Comparison of ENCODE assay signal across 19 cellular contexts in the genomic region with DNA sequence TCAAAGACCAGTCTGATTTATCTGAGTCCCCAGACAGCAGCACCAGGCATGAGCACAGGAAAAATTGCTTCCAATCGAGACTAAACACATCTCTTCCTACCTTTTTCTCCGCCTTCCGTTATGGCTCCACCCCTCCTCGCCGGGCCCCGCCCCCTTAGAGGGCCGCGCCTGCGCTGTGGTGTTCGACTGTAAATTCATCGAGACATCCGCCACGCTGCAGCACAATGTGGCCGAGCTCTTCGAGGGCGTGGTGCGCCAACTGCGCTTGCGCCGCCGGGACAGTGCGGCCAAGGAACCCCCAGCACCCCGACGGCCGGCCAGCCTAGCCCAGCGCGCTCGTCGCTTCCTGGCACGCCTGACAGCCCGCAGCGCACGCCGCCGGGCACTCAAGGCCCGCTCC. TPM values are rescaled to one million over a fixed set of nuclear protein-coding genes. Genes with fewer than 3 reads are reported as not detected.
DNase-seq lines count a peak whose midpoint lies in the region; ATAC-seq and TF ChIP-seq lines count a peak whose summit lies in the region.
"Had no signal": no experiment of that assay in that cellular context is flagged by ENCODE, and none has a peak within 500 bp of the region (broad histone marks: within the 10 kb centered on the region; RNA-seq: fewer than 3 reads in every experiment).

No MANE protein-coding gene starts in this region.

- no peak for TF ChIP-seq EP300 in gastroesophageal sphincter (IDR thresholded peaks at IDR 0.05)

- no peaks in the 10 kb centered on the region for H3K36me3 ChIP-seq in gastroesophageal sphincter
- no peaks in the 10 kb centered on the region for H3K36me3 ChIP-seq in upper lobe of right lung
- H3K36me3 ChIP-seq: neutrophil, spleen, thoracic aorta had no signal

- WGBS in gastroesophageal sphincter (ENCODE audit: low coverage in 1 of 2), 2 donors = 21 to 43% methylated on average over 2 to 10 of the region's 36 CpGs

- peak; percentile 29 for ATAC-seq in gastroesophageal sphincter
- ATAC-seq in upper lobe of right lung = peak; percentile 33
- no peak for ATAC-seq in GM21390 (IDR thresholded peaks at IDR 0.05; ENCODE audit: unreplicated experiment)

- no peak for TF ChIP-seq POLR2A in gastroesophageal sphincter (IDR thresholded peaks at IDR 0.05)

- H3K27ac ChIP-seq in gastroesophageal sphincter (peak overlapping the region in 3 of 4 donors; percentile 37 to 80 (median 80)), upper lobe of right lung (no peak overlapping the region)
- H3K27ac ChIP-seq: neutrophil had no signal

- peak; percentile 37 for DNase-seq in stimulated activated CD4-positive, alpha-beta T cell treated with anti-CD3 and anti-CD28 coated beads, Interleukin-15, amount 100 ng/mL, for 24 hours
- no peak for DNase-seq in stimulated activated CD4-positive, alpha-beta T cell treated with anti-CD3 and anti-CD28 coated beads, Interleukin-12 subunit alpha, Interleukin-12 subunit beta, amount 100 ng/mL, for 4 hours
- DNase-seq in NCI-H82 treated with DMSO at 0.1 percent for 48 hours (lab: John Stamatoyannopoulos, UW; ENCODE audit: unreplicated experiment) (peak; percentile 22), upper lobe of right lung (no peak), COR-L47 (lab: John Stamatoyannopoulos, UW) (no peak), DMS153 treated with DMSO at 0.1 percent for 48 hours (lab: John Stamatoyannopoulos, UW; ENCODE audit: unreplicated experiment) (no peak)
- DNase-seq: DMS 273 treated with DMSO at 0.1 percent for 48 hours; effector CD8-positive, alpha-beta T cell; foreskin melanocyte; Kasumi-1; NCI-H187; NCI-H774; SIG-M5; spleen had no signal

- no peak for TF ChIP-seq CTCF in gastroesophageal sphincter (IDR thresholded peaks at IDR 0.05)
- no peak for TF ChIP-seq CTCF in upper lobe of right lung (IDR thresholded peaks at IDR 0.05)

- H3K4me3 ChIP-seq in gastroesophageal sphincter = no peak overlapping the region
- no peak overlapping the region for H3K4me3 ChIP-seq in upper lobe of right lung
- H3K4me3 ChIP-seq: spleen, thoracic aorta had no signal

- no peaks in the 10 kb centered on the region for H3K9me3 ChIP-seq in gastroesophageal sphincter
- H3K9me3 ChIP-seq in upper lobe of right lung = no peaks in the 10 kb centered on the region
- H3K9me3 ChIP-seq: neutrophil, thoracic aorta had no signal

- peaks cover 0 to 27% (median 8%) of the 10 kb centered on the region in 3 donors for H3K4me1 ChIP-seq in gastroesophageal sphincter
- no peaks in the 10 kb centered on the region for H3K4me1 ChIP-seq in upper lobe of right lung

- H3K27me3 ChIP-seq in gastroesophageal sphincter = no peaks in the 10 kb centered on the region
- peaks cover 9% of the 10 kb centered on the region for H3K27me3 ChIP-seq in upper lobe of right lung

- intact Hi-C loops in upper lobe of right lung (cut with DNase I) = no loop called here

RNA-seq across cellular contexts. Expression of a gene that starts 8.9 kb away (rescaled TPM):
- total RNA-seq in gastroesophageal sphincter (1 to 10 TPM; 3.2 to 7.1 (median 5.4) TPM), upper lobe of right lung (4.0 TPM)
- total RNA-seq: B cell had no signal

RNA-seq across cellular contexts. Expression of a gene that starts 9.1 kb away (rescaled TPM):
- total RNA-seq in gastroesophageal sphincter (1 to 10 TPM in 1 of 4 donors, not detected in 3; 2.0 TPM), upper lobe of right lung (not detected)
- total RNA-seq: B cell, spleen, thoracic aorta had no signal

RNA-seq across cellular contexts. Expression of a gene that starts 30.2 kb away (rescaled TPM):
- total RNA-seq in gastroesophageal sphincter = 10 to 100 TPM; 39.1 to 55.9 (median 44.8) TPM
- 169 TPM for total RNA-seq in upper lobe of right lung

RNA-seq across cellular contexts. Expression of a gene that starts 43.6 kb away (rescaled TPM):
- total RNA-seq in gastroesophageal sphincter = not detected
- total RNA-seq in upper lobe of right lung = not detected
- total RNA-seq: B cell, spleen, thoracic aorta had no signal

Comparison
In these comparisons a context has a peak if more than half of its experiments do, and no peak if none do; other contexts are left out.
1. DNase-seq: peak in stimulated activated CD4-positive, alpha-beta T cell treated with anti-CD3 and anti-CD28 coated beads, Interleukin-15, amount 100 ng/mL, for 24 hours (single experiment) and NCI-H82 treated with DMSO at 0.1 percent for 48 hours (single experiment); none in stimulated activated CD4-positive, alpha-beta T cell treated with anti-CD3 and anti-CD28 coated beads, Interleukin-12 subunit alpha, Interleukin-12 subunit beta, amount 100 ng/mL, for 4 hours (single experiment), upper lobe of right lung (single experiment), COR-L47 (single experiment) and DMS153 treated with DMSO at 0.1 percent for 48 hours (single experiment).